In genomic region chr12:40010899-40011774, GRCh38 we compare ENCODE assay signal across 8 cellular contexts.
DNase-seq lines count a peak whose midpoint lies in the region; ATAC-seq and TF ChIP-seq lines count a peak whose summit lies in the region.

No MANE protein-coding gene starts in this region.

- peak overlapping the region; percentile 61 for H3K4me3 ChIP-seq in CD4-positive, CD25-positive, alpha-beta regulatory T cell (ENCODE audit: low read depth, low read length)
- H3K4me3 ChIP-seq in epithelial cell of proximal tubule (ENCODE audit: low read depth, low read length) (peak overlapping the region; percentile 29), testis (no peak overlapping the region)
- H3K4me3 ChIP-seq in naive thymus-derived CD4-positive, alpha-beta T cell (ENCODE audit: low read length): peak overlapping the region; percentile 5

- TF ChIP-seq POLR2A in testis (IDR thresholded peaks at IDR 0.05): no peak

- intact Hi-C loops in naive thymus-derived CD4-positive, alpha-beta T cell (cut with micrococcal nuclease): loop anchor here (1.0 to 10.0 kb wide), 3 partner anchors 96 to 302 kb away; no protein-coding TSS in a partner anchor
- intact Hi-C loops in testis (cut with DNase I; ENCODE audit: low total_unique reads): loop anchor here (10.0 kb wide), 1 partner anchor 94 kb away; the partner anchor contains the start of gene SLC2A13

- H3K36me3 ChIP-seq in CD4-positive, CD25-positive, alpha-beta regulatory T cell (ENCODE audit: control insufficient read depth, insufficient read depth, low read length): no peaks in the 10 kb centered on the region
- H3K36me3 ChIP-seq in naive thymus-derived CD4-positive, alpha-beta T cell (ENCODE audit: control insufficient read depth in 2 of 3, insufficient read depth in 3 of 3, low read length in 3 of 3): no peaks in the 10 kb centered on the region
- no peaks in the 10 kb centered on the region for H3K36me3 ChIP-seq in testis (ENCODE audit: low read depth, missing control alignments)

- ATAC-seq in CD4-positive, CD25-positive, alpha-beta regulatory T cell (ENCODE audit: low read depth in 2 of 2): peak; percentile 76 to 78
- ATAC-seq in GM18909 (IDR thresholded peaks at IDR 0.05; ENCODE audit: poor library complexity, unreplicated experiment) (peak; percentile 95), HG03108 (IDR thresholded peaks at IDR 0.05; ENCODE audit: unreplicated experiment) (peak; percentile 84)
- ATAC-seq in activated CD8-positive, alpha-beta T cell treated with anti-CD3 and anti-CD28 coated beads, Interleukin-2, amount 10 ng/mL, durations not matched to agents 7 days and 5 days: peak; percentile 92
- peak; percentile 94 for ATAC-seq in naive thymus-derived CD4-positive, alpha-beta T cell

- no peaks in the 10 kb centered on the region for H3K27me3 ChIP-seq in CD4-positive, CD25-positive, alpha-beta regulatory T cell (ENCODE audit: control insufficient read depth, insufficient read depth, low read length)
- no peaks in the 10 kb centered on the region for H3K27me3 ChIP-seq in naive thymus-derived CD4-positive, alpha-beta T cell (ENCODE audit: control insufficient read depth in 2 of 2, insufficient read depth in 2 of 2, low read length in 2 of 2)
- no peaks in the 10 kb centered on the region for H3K27me3 ChIP-seq in testis

- CTCF ChIA-PET in activated CD8-positive, alpha-beta T cell treated with anti-CD3 and anti-CD28 coated beads, Interleukin-2, amount 10 ng/mL, durations not matched to agents 7 days and 5 days (lab: Charles Lee): interaction anchor here (0.6 to 7.1 kb wide), 42 partner anchors 8 to 511 kb away, joined by 3 to 121 read pairs (median 4); partner anchors contain the start of gene SLC2A13
- CTCF ChIA-PET in naive thymus-derived CD4-positive, alpha-beta T cell (lab: Charles Lee): interaction anchor here (0.6 to 3.2 kb wide), 13 partner anchors 10 to 602 kb away, joined by 3 to 33 read pairs (median 3); partner anchors contain the start of gene SLC2A13

- H3K4me1 Mint-ChIP-seq in CD4-positive, CD25-positive, alpha-beta regulatory T cell: peaks cover 0 to 13% (median 8%) of the 10 kb centered on the region in 4 donors
- H3K4me1 Mint-ChIP-seq in activated CD8-positive, alpha-beta T cell treated with anti-CD3 and anti-CD28 coated beads, Interleukin-2, amount 10 ng/mL, durations not matched to agents 7 days and 5 days (ENCODE audit: low read depth): peaks cover 26% of the 10 kb centered on the region
- H3K4me1 Mint-ChIP-seq in naive thymus-derived CD4-positive, alpha-beta T cell: peaks cover 5 to 19% (median 9%) of the 10 kb centered on the region in 7 donors

- peak overlapping the region in 2 of 3 donors; percentile 38 to 60 for H3K27ac Mint-ChIP-seq in CD4-positive, CD25-positive, alpha-beta regulatory T cell
- peak overlapping the region; percentile 4 for H3K27ac Mint-ChIP-seq in activated CD8-positive, alpha-beta T cell treated with anti-CD3 and anti-CD28 coated beads, Interleukin-2, amount 10 ng/mL, durations not matched to agents 7 days and 5 days
- H3K27ac Mint-ChIP-seq in naive thymus-derived CD4-positive, alpha-beta T cell: peak overlapping the region in 3 of 9 donors; percentile 19 to 82 (median 41)

- no peaks in the 10 kb centered on the region for H3K9me3 ChIP-seq in CD4-positive, CD25-positive, alpha-beta regulatory T cell (ENCODE audit: control insufficient read depth in 2 of 2, low read length in 2 of 2)
- no peaks in the 10 kb centered on the region for H3K9me3 ChIP-seq in naive thymus-derived CD4-positive, alpha-beta T cell (ENCODE audit: control insufficient read depth in 2 of 3, low read length in 3 of 3)
- no peaks in the 10 kb centered on the region for H3K9me3 ChIP-seq in testis

- no peaks in the 10 kb centered on the region for H3K27me3 Mint-ChIP-seq in CD4-positive, CD25-positive, alpha-beta regulatory T cell
- no peaks in the 10 kb centered on the region for H3K27me3 Mint-ChIP-seq in activated CD8-positive, alpha-beta T cell treated with anti-CD3 and anti-CD28 coated beads, Interleukin-2, amount 10 ng/mL, durations not matched to agents 7 days and 5 days (ENCODE audit: low read depth)
- H3K27me3 Mint-ChIP-seq in naive thymus-derived CD4-positive, alpha-beta T cell: no peaks in the 10 kb centered on the region

- 78 to 84% methylated on average over 11 of the region's 11 CpGs for WGBS in testis, 2 donors

- peaks cover 5% of the 10 kb centered on the region for H3K4me1 ChIP-seq in CD4-positive, CD25-positive, alpha-beta regulatory T cell (ENCODE audit: control insufficient read depth, insufficient read depth, low read length, poor library complexity, severe bottlenecking)
- no peaks in the 10 kb centered on the region for H3K4me1 ChIP-seq in naive thymus-derived CD4-positive, alpha-beta T cell (ENCODE audit: control insufficient read depth in 2 of 2, insufficient read depth in 2 of 2, low read length in 2 of 2)
- no peaks in the 10 kb centered on the region for H3K4me1 ChIP-seq in testis

- no peak overlapping the region for H3K27ac ChIP-seq in CD4-positive, CD25-positive, alpha-beta regulatory T cell (ENCODE audit: insufficient read depth, low read length, poor library complexity, severe bottlenecking)
- no peak overlapping the region for H3K27ac ChIP-seq in naive thymus-derived CD4-positive, alpha-beta T cell (ENCODE audit: low read depth, low read length)
- no peak overlapping the region for H3K27ac ChIP-seq in testis

- peak overlapping the region in 3 of 4 donors; percentile 26 to 48 (median 27) for H3K4me3 Mint-ChIP-seq in CD4-positive, CD25-positive, alpha-beta regulatory T cell
- H3K4me3 Mint-ChIP-seq in activated CD8-positive, alpha-beta T cell treated with anti-CD3 and anti-CD28 coated beads, Interleukin-2, amount 10 ng/mL, durations not matched to agents 7 days and 5 days: peak overlapping the region; percentile 56
- peak overlapping the region; percentile 6 to 83 (median 71) for H3K4me3 Mint-ChIP-seq in naive thymus-derived CD4-positive, alpha-beta T cell

- H3K36me3 Mint-ChIP-seq in CD4-positive, CD25-positive, alpha-beta regulatory T cell: no peaks in the 10 kb centered on the region
- no peaks in the 10 kb centered on the region for H3K36me3 Mint-ChIP-seq in activated CD8-positive, alpha-beta T cell treated with anti-CD3 and anti-CD28 coated beads, Interleukin-2, amount 10 ng/mL, durations not matched to agents 7 days and 5 days (ENCODE audit: low read depth)
- H3K36me3 Mint-ChIP-seq in naive thymus-derived CD4-positive, alpha-beta T cell: no peaks in the 10 kb centered on the region

- POLR2A ChIA-PET in activated CD8-positive, alpha-beta T cell treated with anti-CD3 and anti-CD28 coated beads, Interleukin-2, amount 10 ng/mL, durations not matched to agents 7 days and 5 days (lab: Charles Lee): no interaction called here
- POLR2A ChIA-PET in naive thymus-derived CD4-positive, alpha-beta T cell (lab: Charles Lee): interaction anchor here (0.8 to 1.0 kb wide), 2 partner anchors 100 to 103 kb away, joined by 3 read pairs; no protein-coding TSS in a partner anchor

- DNase-seq in CD4-positive, CD25-positive, alpha-beta regulatory T cell: peak; percentile 25 to 78 (median 61)
- DNase-seq in NCI-H748 (lab: John Stamatoyannopoulos, UW; ENCODE audit: unreplicated experiment) (peak; percentile 69), epithelial cell of proximal tubule (ENCODE audit: low read depth) (peak; percentile 55), testis (peak; percentile 75)
- peak; percentile 76 for DNase-seq in activated CD8-positive, alpha-beta T cell treated with anti-CD3 and anti-CD28 coated beads, Interleukin-2, amount 10 ng/mL, durations not matched to agents 7 days and 5 days
- peak in 8 of 9 donors; percentile 30 to 70 (median 64) for DNase-seq in naive thymus-derived CD4-positive, alpha-beta T cell

- TF ChIP-seq CTCF in epithelial cell of proximal tubule (conservative IDR thresholded peaks at IDR 0.05; ENCODE audit: low read depth, low read length) (peak; percentile 91), testis (IDR thresholded peaks at IDR 0.05) (peak; percentile 72 to 79 (median 72))

- no peaks in the 10 kb centered on the region for H3K9me3 Mint-ChIP-seq in CD4-positive, CD25-positive, alpha-beta regulatory T cell
- no peaks in the 10 kb centered on the region for H3K9me3 Mint-ChIP-seq in activated CD8-positive, alpha-beta T cell treated with anti-CD3 and anti-CD28 coated beads, Interleukin-2, amount 10 ng/mL, durations not matched to agents 7 days and 5 days (ENCODE audit: insufficient read depth)
- no peaks in the 10 kb centered on the region for H3K9me3 Mint-ChIP-seq in naive thymus-derived CD4-positive, alpha-beta T cell

Comparison
In these comparisons a context has a peak if more than half of its experiments do, and no peak if none do; other contexts are left out.
1. H3K4me3 ChIP-seq: peak in CD4-positive, CD25-positive, alpha-beta regulatory T cell (single experiment), epithelial cell of proximal tubule (single experiment) and naive thymus-derived CD4-positive, alpha-beta T cell (single experiment); none in testis (0 of 2).
2. Peak in every context shown above with its lines, with median percentiles within 50 percentile points of each other: ATAC-seq, DNase-seq and H3K4me3 Mint-ChIP-seq.